In the genomic region with DNA sequence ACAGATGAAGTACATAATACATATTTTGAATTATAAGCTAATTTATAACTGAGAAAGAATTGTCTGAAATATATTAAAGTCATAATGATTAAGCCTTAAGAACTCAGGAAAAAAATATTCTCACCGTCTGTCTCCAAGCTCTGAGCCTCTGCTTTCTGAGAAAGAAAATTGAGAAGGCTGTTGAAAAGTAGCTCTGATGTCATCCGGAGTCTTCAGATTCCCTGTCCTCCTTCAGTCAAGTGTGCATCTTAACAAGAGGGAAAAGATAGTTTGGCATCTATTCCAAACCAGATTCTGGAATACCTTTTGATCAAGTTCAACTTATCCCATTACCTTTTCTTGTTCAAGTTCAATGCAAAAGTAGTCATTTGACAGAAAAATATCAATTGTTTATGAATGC, we compare ENCODE assay signal across 23 cellular contexts.
"Had no signal": no experiment of that assay in that cellular context is flagged by ENCODE, and none has a peak within 500 bp of the region (broad histone marks: within the 10 kb centered on the region; RNA-seq: fewer than 3 reads in every experiment).

No MANE protein-coding gene starts in this region.

- FAIRE-seq: urothelium cell line had no signal

- H3K4me3 Mint-ChIP-seq: activated CD4-positive, alpha-beta memory T cell treated with anti-CD3 and anti-CD28 coated beads for 36 hours; dendritic cell treated with granulocyte-macrophage colony-stimulating factor and Interleukin-4, amounts not matched to agents 40 ng/mL and 50 ng/mL, for 4 days; natural killer cell; stimulated activated effector memory CD8-positive, alpha-beta T cell treated with anti-CD3 and anti-CD28 coated beads, Interleukin-12 subunit alpha, Interleukin-12 subunit beta, amount 100 ng/mL, for 72 hours; stimulated activated naive CD8-positive, alpha-beta T cell treated with anti-CD3 and anti-CD28 coated beads, Interleukin-15, amount 100 ng/mL, for 72 hours; T-helper 17 cell had no signal

- H3K9ac ChIP-seq: parathyroid adenoma had no signal

- H3K27me3 ChIP-seq: body of pancreas, suprapubic skin, tibial nerve had no signal

- DNase-seq: activated CD4-positive, alpha-beta memory T cell treated with anti-CD3 and anti-CD28 coated beads for 36 hours; activated CD4-positive, alpha-beta T cell treated with anti-CD3 and anti-CD28 coated beads for 4 hours; activated CD4-positive, CD25-positive, alpha-beta regulatory T cell; activated effector memory CD4-positive, alpha-beta T cell treated with anti-CD3 and anti-CD28 coated beads, Interleukin-2, amount 50 U/mL, for 16 hours; activated naive CD4-positive, alpha-beta T cell treated with anti-CD3 and anti-CD28 coated beads, Interleukin-2, amount 50 U/mL, for 16 hours; anterior cingulate cortex; body of pancreas; effector CD4-positive, alpha-beta T cell; foreskin fibroblast; left ventricle myocardium inferior; midbrain; natural killer cell; right cardiac atrium; stimulated activated CD4-positive, alpha-beta T cell treated with anti-CD3 and anti-CD28 coated beads, Interleukin-2, amount 100 ng/mL, for 24 hours; stimulated activated naive CD8-positive, alpha-beta T cell treated with anti-CD3 and anti-CD28 coated beads, Interleukin-15, amount 100 ng/mL, for 72 hours; T-helper 17 cell had no signal

- H3K36me3 Mint-ChIP-seq: activated CD4-positive, alpha-beta memory T cell treated with anti-CD3 and anti-CD28 coated beads for 36 hours; natural killer cell; stimulated activated effector memory CD8-positive, alpha-beta T cell treated with anti-CD3 and anti-CD28 coated beads, Interleukin-12 subunit alpha, Interleukin-12 subunit beta, amount 100 ng/mL, for 72 hours had no signal

- H3K4me3 ChIP-seq: body of pancreas, left ventricle myocardium inferior, skin epidermis, suprapubic skin, tibial nerve had no signal

- H3K9me3 ChIP-seq: body of pancreas, left ventricle myocardium inferior, suprapubic skin, tibial nerve had no signal

- H3K4me1 ChIP-seq: parathyroid adenoma, suprapubic skin had no signal

- H3K27ac ChIP-seq: body of pancreas, left ventricle myocardium inferior, parathyroid adenoma, skin epidermis, suprapubic skin, tibial nerve had no signal

- ATAC-seq: body of pancreas; natural killer cell; right cardiac atrium; stimulated activated effector memory CD8-positive, alpha-beta T cell treated with anti-CD3 and anti-CD28 coated beads, Interleukin-12 subunit alpha, Interleukin-12 subunit beta, amount 100 ng/mL, for 72 hours; stimulated activated naive CD8-positive, alpha-beta T cell treated with anti-CD3 and anti-CD28 coated beads, Interleukin-15, amount 100 ng/mL, for 72 hours; T-helper 17 cell had no signal

- H3K9me3 Mint-ChIP-seq: activated CD4-positive, alpha-beta memory T cell treated with anti-CD3 and anti-CD28 coated beads for 36 hours; dendritic cell treated with granulocyte-macrophage colony-stimulating factor and Interleukin-4, amounts not matched to agents 40 ng/mL and 50 ng/mL, for 4 days; natural killer cell; stimulated activated effector memory CD8-positive, alpha-beta T cell treated with anti-CD3 and anti-CD28 coated beads, Interleukin-12 subunit alpha, Interleukin-12 subunit beta, amount 100 ng/mL, for 72 hours; stimulated activated naive CD8-positive, alpha-beta T cell treated with anti-CD3 and anti-CD28 coated beads, Interleukin-15, amount 100 ng/mL, for 72 hours had no signal

- H3K36me3 ChIP-seq: left ventricle myocardium inferior, suprapubic skin had no signal

- H3K27me3 Mint-ChIP-seq: activated CD4-positive, alpha-beta memory T cell treated with anti-CD3 and anti-CD28 coated beads for 36 hours; dendritic cell treated with granulocyte-macrophage colony-stimulating factor and Interleukin-4, amounts not matched to agents 40 ng/mL and 50 ng/mL, for 4 days; stimulated activated naive CD8-positive, alpha-beta T cell treated with anti-CD3 and anti-CD28 coated beads, Interleukin-15, amount 100 ng/mL, for 72 hours; T-helper 17 cell had no signal

- H3K27ac Mint-ChIP-seq: activated CD4-positive, alpha-beta memory T cell treated with anti-CD3 and anti-CD28 coated beads for 36 hours; dendritic cell treated with granulocyte-macrophage colony-stimulating factor and Interleukin-4, amounts not matched to agents 40 ng/mL and 50 ng/mL, for 4 days; natural killer cell; stimulated activated effector memory CD8-positive, alpha-beta T cell treated with anti-CD3 and anti-CD28 coated beads, Interleukin-12 subunit alpha, Interleukin-12 subunit beta, amount 100 ng/mL, for 72 hours; stimulated activated naive CD8-positive, alpha-beta T cell treated with anti-CD3 and anti-CD28 coated beads, Interleukin-15, amount 100 ng/mL, for 72 hours; T-helper 17 cell had no signal
